ENCODE assay signal across 1 cellular context in the genomic region with DNA sequence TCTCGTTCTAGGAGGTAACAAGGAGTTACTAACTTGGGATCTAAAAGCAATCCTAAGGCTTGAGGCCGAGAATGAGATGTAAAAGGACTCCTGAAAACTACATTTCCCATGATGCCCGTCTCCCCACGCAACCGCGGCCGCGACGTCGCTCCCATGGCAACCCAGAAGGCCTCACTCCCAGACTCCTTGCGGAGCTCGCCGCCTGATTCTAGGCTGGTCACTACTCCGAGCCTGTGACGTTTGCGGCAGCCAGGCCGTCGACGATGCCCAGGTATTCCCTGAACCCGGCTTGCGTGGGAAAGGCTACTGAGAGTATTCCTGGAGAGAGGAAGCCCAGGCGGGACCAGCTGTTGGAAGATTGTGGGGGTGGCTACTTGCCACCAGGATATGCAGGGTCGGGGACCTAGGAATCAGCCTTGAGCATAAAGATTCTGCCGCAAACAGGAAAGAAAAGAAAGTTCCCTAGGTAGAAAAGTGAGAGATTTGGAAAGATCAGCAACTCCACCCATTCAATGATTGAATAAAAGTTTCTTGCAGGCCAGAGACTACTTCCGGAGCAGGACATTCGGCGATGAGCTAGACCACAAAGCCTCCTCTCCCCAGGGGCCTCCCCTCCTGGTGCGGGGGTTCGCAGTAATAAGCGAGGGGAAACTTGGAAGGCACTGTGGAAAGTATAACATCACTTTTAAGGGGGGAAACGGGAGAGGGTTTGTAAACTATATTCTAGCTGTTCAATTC.
TF ChIP-seq lines count a peak whose summit lies in the region.

A gene (plus strand): TSS at position 164 of the 738 bp plus-strand sequence. CDS start 100 bp downstream, at position 264.

TF ChIP-seq in HepG2, 621 proteins besides CTCF, POLR2A, EP300 and RAD21 (continued from another document and continues in another):
- TF ChIP-seq, protein P1, sequence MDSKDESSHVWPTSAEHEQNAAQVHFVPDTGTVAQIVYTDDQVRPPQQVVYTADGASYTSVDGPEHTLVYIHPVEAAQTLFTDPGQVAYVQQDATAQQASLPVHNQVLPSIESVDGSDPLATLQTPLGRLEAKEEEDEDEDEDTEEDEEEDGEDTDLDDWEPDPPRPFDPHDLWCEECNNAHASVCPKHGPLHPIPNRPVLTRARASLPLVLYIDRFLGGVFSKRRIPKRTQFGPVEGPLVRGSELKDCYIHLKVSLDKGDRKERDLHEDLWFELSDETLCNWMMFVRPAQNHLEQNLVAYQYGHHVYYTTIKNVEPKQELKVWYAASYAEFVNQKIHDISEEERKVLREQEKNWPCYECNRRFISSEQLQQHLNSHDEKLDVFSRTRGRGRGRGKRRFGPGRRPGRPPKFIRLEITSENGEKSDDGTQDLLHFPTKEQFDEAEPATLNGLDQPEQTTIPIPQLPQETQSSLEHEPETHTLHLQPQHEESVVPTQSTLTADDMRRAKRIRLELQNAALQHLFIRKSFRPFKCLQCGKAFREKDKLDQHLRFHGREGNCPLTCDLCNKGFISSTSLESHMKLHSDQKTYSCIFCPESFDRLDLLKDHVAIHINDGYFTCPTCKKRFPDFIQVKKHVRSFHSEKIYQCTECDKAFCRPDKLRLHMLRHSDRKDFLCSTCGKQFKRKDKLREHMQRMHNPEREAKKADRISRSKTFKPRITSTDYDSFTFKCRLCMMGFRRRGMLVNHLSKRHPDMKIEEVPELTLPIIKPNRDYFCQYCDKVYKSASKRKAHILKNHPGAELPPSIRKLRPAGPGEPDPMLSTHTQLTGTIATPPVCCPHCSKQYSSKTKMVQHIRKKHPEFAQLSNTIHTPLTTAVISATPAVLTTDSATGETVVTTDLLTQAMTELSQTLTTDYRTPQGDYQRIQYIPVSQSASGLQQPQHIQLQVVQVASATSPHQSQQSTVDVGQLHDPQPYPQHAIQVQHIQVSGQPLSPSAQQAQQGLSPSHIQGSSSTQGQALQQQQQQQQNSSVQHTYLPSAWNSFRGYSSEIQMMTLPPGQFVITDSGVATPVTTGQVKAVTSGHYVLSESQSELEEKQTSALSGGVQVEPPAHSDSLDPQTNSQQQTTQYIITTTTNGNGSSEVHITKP (CRISPR knock-in tag; IDR thresholded peaks at IDR 0.05; ENCODE audit: low read depth) = peak; percentile 85
- TF ChIP-seq ZNF614 (CRISPR knock-in tag; IDR thresholded peaks at IDR 0.05; ENCODE audit: borderline replicate concordance) (0 out of 2 replicates have a peak, but pooled peaks have one; percentile 18), ARNTL (CRISPR knock-in tag; IDR thresholded peaks at IDR 0.05) (peak; percentile 42; the same call in 1 of the 2 replicates), NR3C1 (CRISPR knock-in tag; IDR thresholded peaks at IDR 0.05) (no peak), RCOR2 (CRISPR knock-in tag; IDR thresholded peaks at IDR 0.05) (0 out of 2 replicates have a peak, but pooled peaks have one; percentile 13), ZNF605 (CRISPR knock-in tag; IDR thresholded peaks at IDR 0.05) (peak; percentile 71), ZNF746 (CRISPR knock-in tag; IDR thresholded peaks at IDR 0.05) (no peak), TAF1 (CRISPR knock-in tag; IDR thresholded peaks at IDR 0.05) (peak; percentile 55; the same call in 1 of the 2 replicates), ERF (CRISPR knock-in tag; IDR thresholded peaks at IDR 0.05) (peak; percentile 70; the same call in 1 of the 2 replicates), ZBTB20 (CRISPR knock-in tag; IDR thresholded peaks at IDR 0.05; ENCODE audit: borderline replicate concordance, low read depth) (peak; percentile 80; the same call in 1 of the 2 replicates), CBX1 (IDR thresholded peaks at IDR 0.05; ENCODE audit: low read depth) (peak; percentile 34), POLR2G (IDR thresholded peaks at IDR 0.05; ENCODE audit: low read depth, low read length) (peak; percentile 69), ISX (CRISPR knock-in tag; conservative IDR thresholded peaks at IDR 0.05) (no peak), ZNF160 (CRISPR knock-in tag; IDR thresholded peaks at IDR 0.05) (no peak), ZNF780A (CRISPR knock-in tag; IDR thresholded peaks at IDR 0.05) (no peak), ZNF747 (CRISPR knock-in tag; IDR thresholded peaks at IDR 0.05; ENCODE audit: borderline replicate concordance) (no peak), ZNF709 (CRISPR knock-in tag; IDR thresholded peaks at IDR 0.05) (0 out of 2 replicates have a peak, but pooled peaks have one; percentile 39), FOXP1 (IDR thresholded peaks at IDR 0.05) (no peak), FOXP1 (CRISPR knock-in tag; IDR thresholded peaks at IDR 0.05) (no peak), CCAR2 (optimal IDR thresholded peaks at IDR 0.05; ENCODE audit: low read depth, low read length) (no peak), ELF1 (CRISPR knock-in tag; IDR thresholded peaks at IDR 0.05) (peak; percentile 70), ATF7-NPFF (CRISPR knock-in tag; IDR thresholded peaks at IDR 0.05; ENCODE audit: low read depth) (peak; percentile 72), PPARG (CRISPR knock-in tag; conservative IDR thresholded peaks at IDR 0.05) (0 out of 2 replicates have a peak, but pooled peaks have one; percentile 38), ZNF543 (CRISPR knock-in tag; IDR thresholded peaks at IDR 0.05) (peak; percentile 81), KLF15 (CRISPR knock-in tag; IDR thresholded peaks at IDR 0.05; ENCODE audit: borderline replicate concordance) (no peak), ZBTB38 (CRISPR knock-in tag; IDR thresholded peaks at IDR 0.05) (peak; percentile 35; the same call in 1 of the 2 replicates), MBNL3 (CRISPR knock-in tag; conservative IDR thresholded peaks at IDR 0.05) (no peak), ARNT2 (CRISPR knock-in tag; IDR thresholded peaks at IDR 0.05; ENCODE audit: low read depth) (peak; percentile 91), ZNF782 (CRISPR knock-in tag; IDR thresholded peaks at IDR 0.05; ENCODE audit: borderline replicate concordance) (no peak), FLYWCH1 (CRISPR knock-in tag; IDR thresholded peaks at IDR 0.05) (no peak), GZF1 (CRISPR knock-in tag; IDR thresholded peaks at IDR 0.05) (0 out of 2 replicates have a peak, but pooled peaks have one; percentile 46), GABPB1 (CRISPR knock-in tag; IDR thresholded peaks at IDR 0.05) (peak; percentile 88)
- TF ChIP-seq, protein P2, sequence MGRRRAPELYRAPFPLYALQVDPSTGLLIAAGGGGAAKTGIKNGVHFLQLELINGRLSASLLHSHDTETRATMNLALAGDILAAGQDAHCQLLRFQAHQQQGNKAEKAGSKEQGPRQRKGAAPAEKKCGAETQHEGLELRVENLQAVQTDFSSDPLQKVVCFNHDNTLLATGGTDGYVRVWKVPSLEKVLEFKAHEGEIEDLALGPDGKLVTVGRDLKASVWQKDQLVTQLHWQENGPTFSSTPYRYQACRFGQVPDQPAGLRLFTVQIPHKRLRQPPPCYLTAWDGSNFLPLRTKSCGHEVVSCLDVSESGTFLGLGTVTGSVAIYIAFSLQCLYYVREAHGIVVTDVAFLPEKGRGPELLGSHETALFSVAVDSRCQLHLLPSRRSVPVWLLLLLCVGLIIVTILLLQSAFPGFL (CRISPR knock-in tag; IDR thresholded peaks at IDR 0.05) = no peak
- TF ChIP-seq, protein P3, sequence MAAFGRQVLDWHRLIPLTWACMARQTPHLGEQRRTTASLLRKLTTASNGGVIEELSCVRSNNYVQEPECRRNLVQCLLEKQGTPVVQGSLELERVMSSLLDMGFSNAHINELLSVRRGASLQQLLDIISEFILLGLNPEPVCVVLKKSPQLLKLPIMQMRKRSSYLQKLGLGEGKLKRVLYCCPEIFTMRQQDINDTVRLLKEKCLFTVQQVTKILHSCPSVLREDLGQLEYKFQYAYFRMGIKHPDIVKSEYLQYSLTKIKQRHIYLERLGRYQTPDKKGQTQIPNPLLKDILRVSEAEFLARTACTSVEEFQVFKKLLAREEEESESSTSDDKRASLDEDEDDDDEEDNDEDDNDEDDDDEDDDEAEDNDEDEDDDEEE (CRISPR knock-in tag; IDR thresholded peaks at IDR 0.05) = 0 out of 2 replicates have a peak, but pooled peaks have one; percentile 40
- TF ChIP-seq, protein P4, sequence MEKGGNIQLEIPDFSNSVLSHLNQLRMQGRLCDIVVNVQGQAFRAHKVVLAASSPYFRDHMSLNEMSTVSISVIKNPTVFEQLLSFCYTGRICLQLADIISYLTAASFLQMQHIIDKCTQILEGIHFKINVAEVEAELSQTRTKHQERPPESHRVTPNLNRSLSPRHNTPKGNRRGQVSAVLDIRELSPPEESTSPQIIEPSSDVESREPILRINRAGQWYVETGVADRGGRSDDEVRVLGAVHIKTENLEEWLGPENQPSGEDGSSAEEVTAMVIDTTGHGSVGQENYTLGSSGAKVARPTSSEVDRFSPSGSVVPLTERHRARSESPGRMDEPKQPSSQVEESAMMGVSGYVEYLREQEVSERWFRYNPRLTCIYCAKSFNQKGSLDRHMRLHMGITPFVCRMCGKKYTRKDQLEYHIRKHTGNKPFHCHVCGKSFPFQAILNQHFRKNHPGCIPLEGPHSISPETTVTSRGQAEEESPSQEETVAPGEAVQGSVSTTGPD (CRISPR knock-in tag; IDR thresholded peaks at IDR 0.05) = no peak
- TF ChIP-seq, protein P5, sequence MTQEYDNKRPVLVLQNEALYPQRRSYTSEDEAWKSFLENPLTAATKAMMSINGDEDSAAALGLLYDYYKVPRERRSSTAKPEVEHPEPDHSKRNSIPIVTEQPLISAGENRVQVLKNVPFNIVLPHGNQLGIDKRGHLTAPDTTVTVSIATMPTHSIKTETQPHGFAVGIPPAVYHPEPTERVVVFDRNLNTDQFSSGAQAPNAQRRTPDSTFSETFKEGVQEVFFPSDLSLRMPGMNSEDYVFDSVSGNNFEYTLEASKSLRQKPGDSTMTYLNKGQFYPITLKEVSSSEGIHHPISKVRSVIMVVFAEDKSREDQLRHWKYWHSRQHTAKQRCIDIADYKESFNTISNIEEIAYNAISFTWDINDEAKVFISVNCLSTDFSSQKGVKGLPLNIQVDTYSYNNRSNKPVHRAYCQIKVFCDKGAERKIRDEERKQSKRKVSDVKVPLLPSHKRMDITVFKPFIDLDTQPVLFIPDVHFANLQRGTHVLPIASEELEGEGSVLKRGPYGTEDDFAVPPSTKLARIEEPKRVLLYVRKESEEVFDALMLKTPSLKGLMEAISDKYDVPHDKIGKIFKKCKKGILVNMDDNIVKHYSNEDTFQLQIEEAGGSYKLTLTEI (CRISPR knock-in tag; conservative IDR thresholded peaks at IDR 0.05) = no peak
- TF ChIP-seq, protein P6, sequence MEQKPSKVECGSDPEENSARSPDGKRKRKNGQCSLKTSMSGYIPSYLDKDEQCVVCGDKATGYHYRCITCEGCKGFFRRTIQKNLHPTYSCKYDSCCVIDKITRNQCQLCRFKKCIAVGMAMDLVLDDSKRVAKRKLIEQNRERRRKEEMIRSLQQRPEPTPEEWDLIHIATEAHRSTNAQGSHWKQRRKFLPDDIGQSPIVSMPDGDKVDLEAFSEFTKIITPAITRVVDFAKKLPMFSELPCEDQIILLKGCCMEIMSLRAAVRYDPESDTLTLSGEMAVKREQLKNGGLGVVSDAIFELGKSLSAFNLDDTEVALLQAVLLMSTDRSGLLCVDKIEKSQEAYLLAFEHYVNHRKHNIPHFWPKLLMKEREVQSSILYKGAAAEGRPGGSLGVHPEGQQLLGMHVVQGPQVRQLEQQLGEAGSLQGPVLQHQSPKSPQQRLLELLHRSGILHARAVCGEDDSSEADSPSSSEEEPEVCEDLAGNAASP (CRISPR knock-in tag; IDR thresholded peaks at IDR 0.05; ENCODE audit: borderline replicate concordance) = no peak
- TF ChIP-seq, protein P7, sequence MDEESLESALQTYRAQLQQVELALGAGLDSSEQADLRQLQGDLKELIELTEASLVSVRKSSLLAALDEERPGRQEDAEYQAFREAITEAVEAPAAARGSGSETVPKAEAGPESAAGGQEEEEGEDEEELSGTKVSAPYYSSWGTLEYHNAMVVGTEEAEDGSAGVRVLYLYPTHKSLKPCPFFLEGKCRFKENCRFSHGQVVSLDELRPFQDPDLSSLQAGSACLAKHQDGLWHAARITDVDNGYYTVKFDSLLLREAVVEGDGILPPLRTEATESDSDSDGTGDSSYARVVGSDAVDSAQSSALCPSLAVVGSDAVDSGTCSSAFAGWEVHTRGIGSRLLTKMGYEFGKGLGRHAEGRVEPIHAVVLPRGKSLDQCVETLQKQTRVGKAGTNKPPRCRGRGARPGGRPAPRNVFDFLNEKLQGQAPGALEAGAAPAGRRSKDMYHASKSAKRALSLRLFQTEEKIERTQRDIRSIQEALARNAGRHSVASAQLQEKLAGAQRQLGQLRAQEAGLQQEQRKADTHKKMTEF (CRISPR knock-in tag; IDR thresholded peaks at IDR 0.05) = peak; percentile 70; the same call in 1 of the 2 replicates
- TF ChIP-seq, protein P8, sequence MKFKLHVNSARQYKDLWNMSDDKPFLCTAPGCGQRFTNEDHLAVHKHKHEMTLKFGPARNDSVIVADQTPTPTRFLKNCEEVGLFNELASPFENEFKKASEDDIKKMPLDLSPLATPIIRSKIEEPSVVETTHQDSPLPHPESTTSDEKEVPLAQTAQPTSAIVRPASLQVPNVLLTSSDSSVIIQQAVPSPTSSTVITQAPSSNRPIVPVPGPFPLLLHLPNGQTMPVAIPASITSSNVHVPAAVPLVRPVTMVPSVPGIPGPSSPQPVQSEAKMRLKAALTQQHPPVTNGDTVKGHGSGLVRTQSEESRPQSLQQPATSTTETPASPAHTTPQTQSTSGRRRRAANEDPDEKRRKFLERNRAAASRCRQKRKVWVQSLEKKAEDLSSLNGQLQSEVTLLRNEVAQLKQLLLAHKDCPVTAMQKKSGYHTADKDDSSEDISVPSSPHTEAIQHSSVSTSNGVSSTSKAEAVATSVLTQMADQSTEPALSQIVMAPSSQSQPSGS (CRISPR knock-in tag; IDR thresholded peaks at IDR 0.05) = no peak
- TF ChIP-seq, protein P9, sequence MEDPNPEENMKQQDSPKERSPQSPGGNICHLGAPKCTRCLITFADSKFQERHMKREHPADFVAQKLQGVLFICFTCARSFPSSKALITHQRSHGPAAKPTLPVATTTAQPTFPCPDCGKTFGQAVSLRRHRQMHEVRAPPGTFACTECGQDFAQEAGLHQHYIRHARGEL (CRISPR knock-in tag; IDR thresholded peaks at IDR 0.05) = no peak
- TF ChIP-seq, protein P10, sequence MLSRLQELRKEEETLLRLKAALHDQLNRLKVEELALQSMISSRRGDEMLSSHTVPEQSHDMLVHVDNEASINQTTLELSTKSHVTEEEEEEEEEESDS (CRISPR knock-in tag; IDR thresholded peaks at IDR 0.05; ENCODE audit: borderline replicate concordance) = no peak
- TF ChIP-seq, protein P11, sequence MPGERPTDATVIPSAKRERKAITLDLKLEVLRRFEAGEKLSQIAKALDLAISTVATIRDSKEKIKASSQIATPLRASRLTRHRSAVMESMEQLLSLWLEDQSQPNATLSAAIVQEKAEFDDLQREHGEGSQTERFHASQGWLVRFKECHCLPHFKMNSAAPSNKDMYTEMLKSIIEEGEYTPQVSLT (CRISPR knock-in tag; IDR thresholded peaks at IDR 0.05; ENCODE audit: borderline replicate concordance, low read depth) = 0 out of 2 replicates have a peak, but pooled peaks have one; percentile 42
- TF ChIP-seq, protein P12, sequence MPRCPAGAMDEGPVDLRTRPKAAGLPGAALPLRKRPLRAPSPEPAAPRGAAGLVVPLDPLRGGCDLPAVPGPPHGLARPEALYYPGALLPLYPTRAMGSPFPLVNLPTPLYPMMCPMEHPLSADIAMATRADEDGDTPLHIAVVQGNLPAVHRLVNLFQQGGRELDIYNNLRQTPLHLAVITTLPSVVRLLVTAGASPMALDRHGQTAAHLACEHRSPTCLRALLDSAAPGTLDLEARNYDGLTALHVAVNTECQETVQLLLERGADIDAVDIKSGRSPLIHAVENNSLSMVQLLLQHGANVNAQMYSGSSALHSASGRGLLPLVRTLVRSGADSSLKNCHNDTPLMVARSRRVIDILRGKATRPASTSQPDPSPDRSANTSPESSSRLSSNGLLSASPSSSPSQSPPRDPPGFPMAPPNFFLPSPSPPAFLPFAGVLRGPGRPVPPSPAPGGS (CRISPR knock-in tag; IDR thresholded peaks at IDR 0.05) = 0 out of 2 replicates have a peak, but pooled peaks have one; percentile 23
